ENCODE assay signal across 9 cellular contexts in genomic region chr2:109242222-109242653, GRCh38.
DNase-seq lines count a peak whose midpoint lies in the region; TF ChIP-seq lines count a peak whose summit lies in the region.
"Had no signal": no experiment of that assay in that cellular context is flagged by ENCODE, and none has a peak within 500 bp of the region (broad histone marks: within the 10 kb centered on the region; RNA-seq: fewer than 3 reads in every experiment).

No MANE protein-coding gene starts in this region.

- H3K9me3 Mint-ChIP-seq in mesothelial cell of epicardium, result no peaks in the 10 kb centered on the region
- H3K9me3 Mint-ChIP-seq: activated T-helper 1 cell treated with anti-CD3 and anti-CD28 coated beads, Interleukin-12 subunit alpha, Interleukin-12 subunit beta, Interleukin-2, Interleukin-4 antibody, amounts not matched to agents 30 ng/mL and 10 ng/mL and 1 ng/mL, durations not matched to agents 14 hours and 24 hours and 36 hours had no signal

- no peak for TF ChIP-seq EP300 in ovary (IDR thresholded peaks at IDR 0.05)

- no peak overlapping the region for H3K4me2 ChIP-seq in trophoblast cell (ENCODE audit: low read length)

- peaks cover 1% of the 10 kb centered on the region for H3K27me3 Mint-ChIP-seq in mesothelial cell of epicardium (ENCODE audit: low read depth)

- peaks cover 0 to 10% (median 0%) of the 10 kb centered on the region in 4 donors for H3K4me1 ChIP-seq in Peyer's patch
- H3K4me1 ChIP-seq in duodenal mucosa (ENCODE audit: control insufficient read depth in 1 of 2, insufficient read depth in 2 of 2, low read length in 2 of 2), result peaks cover 12 to 22% of the 10 kb centered on the region in 2 donors
- H3K4me1 ChIP-seq in tibial artery, result peaks cover 23 to 92% (median 63%) of the 10 kb centered on the region in 4 donors
- H3K4me1 ChIP-seq in ovary (ENCODE audit: insufficient read depth), result peaks cover 21% of the 10 kb centered on the region
- peaks cover 0 to 8% of the 10 kb centered on the region in 2 experiments for H3K4me1 ChIP-seq in trophoblast cell (ENCODE audit: control insufficient read depth in 1 of 2, insufficient read depth in 2 of 2, low read length in 2 of 2)

- H2AK5ac ChIP-seq in trophoblast cell (ENCODE audit: low read length), result no peak overlapping the region

- intact Hi-C loops in tibial artery (cut with DNase I; ENCODE audit: low total_unique reads) (loop anchor here (10.0 kb wide), 2 partner anchors 77 to 83 kb away; no protein-coding TSS in a partner anchor), ovary (cut with DNase I) (loop anchor here in 2 of 4 donors (10.0 kb wide), 2 partner anchors 57 to 83 kb away; no protein-coding TSS in a partner anchor)

- peaks cover 50% of the 10 kb centered on the region for H3K4me1 Mint-ChIP-seq in mesothelial cell of epicardium

- no peaks in the 10 kb centered on the region for H3K79me2 ChIP-seq in trophoblast cell (ENCODE audit: control insufficient read depth, insufficient read depth, low read length, poor library complexity)

- H2BK5ac ChIP-seq in trophoblast cell (ENCODE audit: low read depth, low read length, poor library complexity), result no peak overlapping the region

- H3K4me3 Mint-ChIP-seq in mesothelial cell of epicardium, result no peak overlapping the region
- H3K4me3 Mint-ChIP-seq: activated T-helper 1 cell treated with anti-CD3 and anti-CD28 coated beads, Interleukin-12 subunit alpha, Interleukin-12 subunit beta, Interleukin-2, Interleukin-4 antibody, amounts not matched to agents 30 ng/mL and 10 ng/mL and 1 ng/mL, durations not matched to agents 14 hours and 24 hours and 36 hours had no signal

- H3K36me3 ChIP-seq in Peyer's patch (no peaks in the 10 kb centered on the region), duodenal mucosa (ENCODE audit: control insufficient read depth in 1 of 2, insufficient read depth in 2 of 2, low read length in 2 of 2) (no peaks in the 10 kb centered on the region), tibial artery (no peaks in the 10 kb centered on the region), ovary (no peaks in the 10 kb centered on the region), trophoblast cell (ENCODE audit: control insufficient read depth in 1 of 2, insufficient read depth in 2 of 2, low read length in 2 of 2) (no peaks in the 10 kb centered on the region)

- peak overlapping the region; percentile 46 to 88 (median 64) for H3K27ac ChIP-seq in Peyer's patch
- H3K27ac ChIP-seq in duodenal mucosa (ENCODE audit: low read depth, low read length), result peak overlapping the region; percentile 54
- H3K27ac ChIP-seq in tibial artery, result peak overlapping the region; percentile 72 to 84
- H3K27ac ChIP-seq in ovary, result peak overlapping the region in 1 of 2 donors; percentile 51
- no peak overlapping the region for H3K27ac ChIP-seq in trophoblast cell (ENCODE audit: low read depth, low read length)

- no peak overlapping the region for H2BK120ac ChIP-seq in trophoblast cell (ENCODE audit: insufficient read depth, low read length, poor library complexity)

- no peak overlapping the region for H4K12ac ChIP-seq in trophoblast cell (ENCODE audit: low read depth, low read length)

- H4K91ac ChIP-seq in trophoblast cell (ENCODE audit: low read depth, low read length), result no peak overlapping the region

- no peak overlapping the region for H3K4ac ChIP-seq in trophoblast cell (ENCODE audit: low read depth, low read length)

- no peaks in the 10 kb centered on the region for H3K36me3 Mint-ChIP-seq in mesothelial cell of epicardium

- no peak overlapping the region for H3K4me3 ChIP-seq in Peyer's patch
- H3K4me3 ChIP-seq in duodenal mucosa (ENCODE audit: low read depth in 1 of 2, low read length in 2 of 2), result no peak overlapping the region
- no peak overlapping the region for H3K4me3 ChIP-seq in tibial artery
- H3K4me3 ChIP-seq in ovary, result no peak overlapping the region
- H3K4me3 ChIP-seq in trophoblast cell (ENCODE audit: low read depth, low read length), result no peak overlapping the region

- no peaks in the 10 kb centered on the region for H3K79me1 ChIP-seq in trophoblast cell (ENCODE audit: low read length)

- TF ChIP-seq POLR2A in Peyer's patch (IDR thresholded peaks at IDR 0.05), result no peak
- no peak for TF ChIP-seq POLR2A in ovary (IDR thresholded peaks at IDR 0.05)

- H2BK12ac ChIP-seq in trophoblast cell (ENCODE audit: low read length), result no peak overlapping the region

- no peaks in the 10 kb centered on the region for H3K9me3 ChIP-seq in Peyer's patch
- no peaks in the 10 kb centered on the region for H3K9me3 ChIP-seq in duodenal mucosa (ENCODE audit: control insufficient read depth in 1 of 2, low read length in 2 of 2)
- H3K9me3 ChIP-seq in tibial artery, result no peaks in the 10 kb centered on the region
- H3K9me3 ChIP-seq in ovary, result no peaks in the 10 kb centered on the region
- H3K9me3 ChIP-seq in trophoblast cell (ENCODE audit: insufficient read depth, low read depth, low read length), result peaks cover 4% of the 10 kb centered on the region

- WGBS in ovary, 3 donors, result 81 to 90% (median 84%) methylated on average over 7 of the region's 7 CpGs
- WGBS in trophoblast cell (ENCODE audit: extremely low coverage, insufficient coverage, insufficient read length), result no CpG with 5 or more reads among the region's 7 CpGs

- no peak overlapping the region for H4K8ac ChIP-seq in trophoblast cell (ENCODE audit: low read depth, low read length)

- H3K9ac ChIP-seq in duodenal mucosa (ENCODE audit: low read depth in 1 of 2, low read length in 2 of 2) (no peak overlapping the region), trophoblast cell (ENCODE audit: low read length) (no peak overlapping the region)

- no peak overlapping the region for H3K23ac ChIP-seq in trophoblast cell (ENCODE audit: low read length)

- no peak for DNase-seq in Peyer's patch
- DNase-seq in mesothelial cell of epicardium (ENCODE audit: low spot score in 2 of 2, unreplicated experiment in 2 of 2), result no peak
- peak; percentile 59 to 78 for DNase-seq in tibial artery
- no peak for DNase-seq in NK-92 (lab: John Stamatoyannopoulos, UW; ENCODE audit: unreplicated experiment)
- DNase-seq in stimulated activated CD4-positive, alpha-beta T cell treated with anti-CD3 and anti-CD28 coated beads, Interleukin-1b, Interleukin-23, amount 100 ng/mL, for 48 hours, result no peak
- DNase-seq in ovary, result no peak
- DNase-seq in trophoblast cell, result no peak

- no peak overlapping the region for H2AFZ ChIP-seq in trophoblast cell (ENCODE audit: insufficient read depth, low read length, poor library complexity)

- no peaks in the 10 kb centered on the region for H3K27me3 ChIP-seq in Peyer's patch
- no peaks in the 10 kb centered on the region for H3K27me3 ChIP-seq in duodenal mucosa (ENCODE audit: control insufficient read depth in 1 of 2, insufficient read depth in 2 of 2, low read length in 2 of 2)
- no peaks in the 10 kb centered on the region for H3K27me3 ChIP-seq in tibial artery
- no peaks in the 10 kb centered on the region for H3K27me3 ChIP-seq in ovary
- no peaks in the 10 kb centered on the region for H3K27me3 ChIP-seq in trophoblast cell (ENCODE audit: insufficient read depth, low read length)

- TF ChIP-seq CTCF in Peyer's patch (IDR thresholded peaks at IDR 0.05) (no peak), mesothelial cell of epicardium (IDR thresholded peaks at IDR 0.05; ENCODE audit: unreplicated experiment) (no peak), tibial artery (IDR thresholded peaks at IDR 0.05) (no peak), ovary (IDR thresholded peaks at IDR 0.05) (no peak)

- H3K18ac ChIP-seq in trophoblast cell (ENCODE audit: low read length), result no peak overlapping the region

- H3K14ac ChIP-seq in trophoblast cell (ENCODE audit: low read length), result no peak overlapping the region

- peak overlapping the region; percentile 57 for H3K27ac Mint-ChIP-seq in mesothelial cell of epicardium
- H3K27ac Mint-ChIP-seq: activated T-helper 1 cell treated with anti-CD3 and anti-CD28 coated beads, Interleukin-12 subunit alpha, Interleukin-12 subunit beta, Interleukin-2, Interleukin-4 antibody, amounts not matched to agents 30 ng/mL and 10 ng/mL and 1 ng/mL, durations not matched to agents 14 hours and 24 hours and 36 hours had no signal

Comparison
In these comparisons a context has a peak if more than half of its experiments do, and no peak if none do; other contexts are left out.
1. DNase-seq: peak in tibial artery (2 of 2); none in Peyer's patch (0 of 3), mesothelial cell of epicardium (0 of 2), NK-92 (single experiment), stimulated activated CD4-positive, alpha-beta T cell treated with anti-CD3 and anti-CD28 coated beads, Interleukin-1b, Interleukin-23, amount 100 ng/mL, for 48 hours (single experiment), ovary (0 of 5) and trophoblast cell (0 of 2).